Comparison of ENCODE assay signal across 8 cellular contexts in genomic region chr2:178479275-178479616, GRCh38. TPM values are rescaled to one million over a fixed set of nuclear protein-coding genes. Genes with fewer than 3 reads are reported as not detected.
DNase-seq lines count a peak whose midpoint lies in the region; ATAC-seq and TF ChIP-seq lines count a peak whose summit lies in the region.

No MANE protein-coding gene starts in this region.

- ATAC-seq in lower lobe of right lung (no peak), GM19023 (IDR thresholded peaks at IDR 0.05; ENCODE audit: unreplicated experiment) (no peak)

- H3K27ac Mint-ChIP-seq in activated naive CD4-positive, alpha-beta T cell treated with anti-CD3 and anti-CD28 coated beads, Interleukin-2, amount 10 ng/mL, durations not matched to agents 7 days and 5 days: peak overlapping the region; percentile 99
- peak overlapping the region; percentile 99 for H3K27ac Mint-ChIP-seq in type B pancreatic cell

- H3K4me1 Mint-ChIP-seq in activated naive CD4-positive, alpha-beta T cell treated with anti-CD3 and anti-CD28 coated beads, Interleukin-2, amount 10 ng/mL, durations not matched to agents 7 days and 5 days: peaks cover 43% of the 10 kb centered on the region
- peaks cover 27% of the 10 kb centered on the region for H3K4me1 Mint-ChIP-seq in type B pancreatic cell (ENCODE audit: unreplicated experiment)

- no peaks in the 10 kb centered on the region for H3K9me3 Mint-ChIP-seq in activated naive CD4-positive, alpha-beta T cell treated with anti-CD3 and anti-CD28 coated beads, Interleukin-2, amount 10 ng/mL, durations not matched to agents 7 days and 5 days
- H3K9me3 Mint-ChIP-seq in type B pancreatic cell: no peaks in the 10 kb centered on the region

- peaks cover 3% of the 10 kb centered on the region for H3K36me3 Mint-ChIP-seq in activated naive CD4-positive, alpha-beta T cell treated with anti-CD3 and anti-CD28 coated beads, Interleukin-2, amount 10 ng/mL, durations not matched to agents 7 days and 5 days
- no peaks in the 10 kb centered on the region for H3K36me3 Mint-ChIP-seq in type B pancreatic cell

- H3K4me3 Mint-ChIP-seq in activated naive CD4-positive, alpha-beta T cell treated with anti-CD3 and anti-CD28 coated beads, Interleukin-2, amount 10 ng/mL, durations not matched to agents 7 days and 5 days: peak overlapping the region; percentile 94
- H3K4me3 Mint-ChIP-seq in type B pancreatic cell: peak overlapping the region; percentile 99

- no peaks in the 10 kb centered on the region for H3K36me3 ChIP-seq in ascending aorta
- no peaks in the 10 kb centered on the region for H3K36me3 ChIP-seq in lower lobe of right lung

- H3K27ac ChIP-seq in ascending aorta: peak overlapping the region; percentile 78 to 94
- H3K27ac ChIP-seq in lower lobe of right lung: peak overlapping the region; percentile 96

- CTCF ChIA-PET in activated naive CD4-positive, alpha-beta T cell treated with anti-CD3 and anti-CD28 coated beads, Interleukin-2, amount 10 ng/mL, durations not matched to agents 7 days and 5 days (lab: Charles Lee): interaction anchor here (1.1 to 1.7 kb wide), 2 partner anchors 28 to 43 kb away, joined by 3 to 6 read pairs; no protein-coding TSS in a partner anchor

- DNase-seq in activated naive CD4-positive, alpha-beta T cell treated with anti-CD3 and anti-CD28 coated beads, Interleukin-2, amount 10 ng/mL, durations not matched to agents 7 days and 5 days: no peak
- DNase-seq in activated naive CD4-positive, alpha-beta T cell treated with Interleukin-2 at 50 U/mL for 16 hours: no peak
- DNase-seq in ascending aorta (ENCODE audit: low spot score in 2 of 2) (no peak), lower lobe of right lung (no peak), type B pancreatic cell (ENCODE audit: extremely low spot score, unreplicated experiment) (no peak), pons (ENCODE audit: low spot score) (no peak), NCI-H2107 (lab: John Stamatoyannopoulos, UW) (no peak)

- H3K4me3 ChIP-seq in ascending aorta (peak overlapping the region; percentile 77 to 89), lower lobe of right lung (peak overlapping the region; percentile 60)

- no peaks in the 10 kb centered on the region for H3K27me3 Mint-ChIP-seq in activated naive CD4-positive, alpha-beta T cell treated with anti-CD3 and anti-CD28 coated beads, Interleukin-2, amount 10 ng/mL, durations not matched to agents 7 days and 5 days
- no peaks in the 10 kb centered on the region for H3K27me3 Mint-ChIP-seq in type B pancreatic cell

- TF ChIP-seq CTCF in ascending aorta (IDR thresholded peaks at IDR 0.05): no peak
- no peak for TF ChIP-seq CTCF in lower lobe of right lung (IDR thresholded peaks at IDR 0.05)
- TF ChIP-seq CTCF in type B pancreatic cell (conservative IDR thresholded peaks at IDR 0.05): no peak

- no peaks in the 10 kb centered on the region for H3K9me3 ChIP-seq in ascending aorta
- H3K9me3 ChIP-seq in lower lobe of right lung: no peaks in the 10 kb centered on the region

- H3K27me3 ChIP-seq in ascending aorta (no peaks in the 10 kb centered on the region), lower lobe of right lung (ENCODE audit: low read depth) (no peaks in the 10 kb centered on the region)

- intact Hi-C loops in ascending aorta (cut with DNase I) (loop anchor here (5.0 to 10.0 kb wide), 2 partner anchors 367 to 1204 kb away; partner anchors contain the start of gene RBM45), lower lobe of right lung (cut with DNase I) (no loop called here)

- H3K4me1 ChIP-seq in ascending aorta (peaks cover 0 to 28% of the 10 kb centered on the region in 2 donors), lower lobe of right lung (peaks cover 47% of the 10 kb centered on the region)

RNA-seq across cellular contexts. Expression of gene FKBP7, which starts 0.8 kb away (rescaled TPM):
- total RNA-seq in ascending aorta (7.7 TPM), lower lobe of right lung (10.5 TPM), type B pancreatic cell (ENCODE audit: low replicate concordance) (7.2 and 34.1 TPM in 2 replicates)

RNA-seq across cellular contexts. Expression of gene PLEKHA3, which starts 1.0 kb away (rescaled TPM):
- total RNA-seq in ascending aorta (4.8 TPM), lower lobe of right lung (35.1 TPM), type B pancreatic cell (ENCODE audit: low replicate concordance) (16.2 and 20.7 TPM in 2 replicates)

RNA-seq across cellular contexts. Expression of gene PJVK, which starts 28.1 kb away (rescaled TPM):
- total RNA-seq in ascending aorta (not detected), lower lobe of right lung (3.0 TPM), type B pancreatic cell (ENCODE audit: low replicate concordance) (2.3 and 8.0 TPM in 2 replicates)

RNA-seq across cellular contexts. Expression of gene PRKRA, which starts 28.3 kb away (rescaled TPM):
- 75.5 TPM for total RNA-seq in ascending aorta
- total RNA-seq in lower lobe of right lung: 46.3 TPM
- 52.2 and 69.5 TPM in 2 replicates for total RNA-seq in type B pancreatic cell (ENCODE audit: low replicate concordance)
